9 cellular contexts compared by ENCODE assay signal in genomic region chr4:152935138-152935537, GRCh38. TPM values are rescaled to one million over a fixed set of nuclear protein-coding genes. Genes with fewer than 3 reads are reported as not detected.
DNase-seq lines count a peak whose midpoint lies in the region; ATAC-seq and TF ChIP-seq lines count a peak whose summit lies in the region.
"Had no signal": no experiment of that assay in that cellular context is flagged by ENCODE, and none has a peak within 500 bp of the region (broad histone marks: within the 10 kb centered on the region; RNA-seq: fewer than 3 reads in every experiment).

No MANE protein-coding gene starts in this region.

- peaks cover 19% of the 10 kb centered on the region for H3K27me3 ChIP-seq in CD8-positive, alpha-beta memory T cell (ENCODE audit: insufficient read depth, low read length, poor library complexity, severe bottlenecking)
- peaks cover 48% of the 10 kb centered on the region for H3K27me3 ChIP-seq in HUES64 (ENCODE audit: insufficient read depth, low read length)

- intact Hi-C loops in mucosa of descending colon (cut with DNase I, micrococcal nuclease): no loop called here

- H3K9me3 Mint-ChIP-seq in CD8-positive, alpha-beta memory T cell: peaks cover 0 to 2% (median 0%) of the 10 kb centered on the region in 5 donors

- POLR2A ChIA-PET in CD8-positive, alpha-beta memory T cell (lab: Charles Lee): no interaction called here

- H3K36me3 Mint-ChIP-seq in CD8-positive, alpha-beta memory T cell: no peaks in the 10 kb centered on the region

- peaks cover 37 to 54% of the 10 kb centered on the region in 2 donors for H3K27me3 Mint-ChIP-seq in CD8-positive, alpha-beta memory T cell

- ATAC-seq in mucosa of descending colon: peak; percentile 44
- no peak for ATAC-seq in HG03442 (IDR thresholded peaks at IDR 0.05; ENCODE audit: unreplicated experiment)

- no peak for DNase-seq in CD8-positive, alpha-beta memory T cell
- DNase-seq in astrocyte of the hippocampus (ENCODE audit: low read depth, low spot score): peak; percentile 25
- peak; percentile 63 to 73 (median 70) for DNase-seq in mucosa of descending colon
- no peak for DNase-seq in DMS79 treated with DMSO at 0.1 percent for 48 hours (lab: John Stamatoyannopoulos, UW)
- DNase-seq in occipital lobe (lab: John Stamatoyannopoulos, UW): no peak
- DNase-seq in NCI-H1092 (lab: John Stamatoyannopoulos, UW): no peak
- DNase-seq: IMR-90 had no signal

- H3K36me3 ChIP-seq in CD8-positive, alpha-beta memory T cell (ENCODE audit: insufficient read depth, low read length): no peaks in the 10 kb centered on the region
- no peaks in the 10 kb centered on the region for H3K36me3 ChIP-seq in HUES64 (ENCODE audit: insufficient read depth, low read length)
- no peaks in the 10 kb centered on the region for H3K36me3 ChIP-seq in mucosa of descending colon (ENCODE audit: low read depth)

- peaks cover 6% of the 10 kb centered on the region for H3K4me1 ChIP-seq in CD8-positive, alpha-beta memory T cell (ENCODE audit: insufficient read depth, low read length)
- peaks cover 23% of the 10 kb centered on the region for H3K4me1 ChIP-seq in HUES64 (ENCODE audit: insufficient read depth, low read length)
- H3K4me1 ChIP-seq in mucosa of descending colon (ENCODE audit: low read depth): peaks cover 4% of the 10 kb centered on the region

- H3K4me1 Mint-ChIP-seq in CD8-positive, alpha-beta memory T cell: peaks cover 17 to 25% (median 25%) of the 10 kb centered on the region in 3 donors

- peak overlapping the region; percentile 92 for H3K9ac ChIP-seq in HUES64 (ENCODE audit: low read depth, low read length)

- peak overlapping the region; percentile 69 to 89 (median 74) for H3K4me3 Mint-ChIP-seq in CD8-positive, alpha-beta memory T cell

- CTCF ChIA-PET in CD8-positive, alpha-beta memory T cell (lab: Charles Lee): no interaction called here

- WGBS in HUES64: 4% methylated on average over 15 of the region's 15 CpGs

- H3K27ac ChIP-seq in CD8-positive, alpha-beta memory T cell (ENCODE audit: low read depth, low read length): no peak overlapping the region
- peak overlapping the region; percentile 81; the same call in 1 of the 2 replicates for H3K27ac ChIP-seq in HUES64 (ENCODE audit: low read depth, low read length)

- TF ChIP-seq CTCF in mucosa of descending colon (IDR thresholded peaks at IDR 0.05): no peak

- H3K27ac Mint-ChIP-seq in CD8-positive, alpha-beta memory T cell: peak overlapping the region in 1 of 8 donors; percentile 7

- H3K9me3 ChIP-seq in CD8-positive, alpha-beta memory T cell (ENCODE audit: low read length): no peaks in the 10 kb centered on the region
- H3K9me3 ChIP-seq in HUES64 (ENCODE audit: insufficient read depth, low read depth, low read length) (no peaks in the 10 kb centered on the region), mucosa of descending colon (no peaks in the 10 kb centered on the region)

- H3K4me3 ChIP-seq in CD8-positive, alpha-beta memory T cell (ENCODE audit: low read length): no peak overlapping the region
- H3K4me3 ChIP-seq in HUES64 (ENCODE audit: low read length) (peak overlapping the region; percentile 99), mucosa of descending colon (no peak overlapping the region)

RNA-seq across cellular contexts. Expression of gene FHDC1, which starts 1.0 kb away (rescaled TPM):
- under 1 TPM; 0.04 TPM for total RNA-seq in CD8-positive, alpha-beta memory T cell
- not detected for polyA plus RNA-seq in CD8-positive, alpha-beta memory T cell
- 10.4 TPM for polyA plus RNA-seq in HUES64 (2013, experiment 1 of 2)
- 8.2 TPM for polyA plus RNA-seq in HUES64 (2013, experiment 2 of 2)
- total RNA-seq in mucosa of descending colon (10 to 100 TPM in 2 of 3 donors, 1 to 10 TPM in 1; 8.8 to 16.1 (median 14.1) TPM), occipital lobe (3.3 TPM)

Comparison
In these comparisons a context has a peak if more than half of its experiments do, and no peak if none do; other contexts are left out.
1. DNase-seq: peak in astrocyte of the hippocampus (single experiment) and mucosa of descending colon (3 of 3); none in CD8-positive, alpha-beta memory T cell (0 of 5), DMS79 treated with DMSO at 0.1 percent for 48 hours (single experiment), occipital lobe (single experiment) and NCI-H1092 (single experiment).